In genomic region chr11:118434553-118435232, GRCh38 we compare ENCODE assay signal across 1 cellular context.
TF ChIP-seq lines count a peak whose summit lies in the region.

No MANE protein-coding gene starts in this region.

TF ChIP-seq in HEK293, 187 proteins besides CTCF, POLR2A, EP300 and RAD21 (continued from another document):
- no peak for TF ChIP-seq ZNF704 (tag by site-specific recombination; IDR thresholded peaks at IDR 0.05)
- TF ChIP-seq, protein P1, sequence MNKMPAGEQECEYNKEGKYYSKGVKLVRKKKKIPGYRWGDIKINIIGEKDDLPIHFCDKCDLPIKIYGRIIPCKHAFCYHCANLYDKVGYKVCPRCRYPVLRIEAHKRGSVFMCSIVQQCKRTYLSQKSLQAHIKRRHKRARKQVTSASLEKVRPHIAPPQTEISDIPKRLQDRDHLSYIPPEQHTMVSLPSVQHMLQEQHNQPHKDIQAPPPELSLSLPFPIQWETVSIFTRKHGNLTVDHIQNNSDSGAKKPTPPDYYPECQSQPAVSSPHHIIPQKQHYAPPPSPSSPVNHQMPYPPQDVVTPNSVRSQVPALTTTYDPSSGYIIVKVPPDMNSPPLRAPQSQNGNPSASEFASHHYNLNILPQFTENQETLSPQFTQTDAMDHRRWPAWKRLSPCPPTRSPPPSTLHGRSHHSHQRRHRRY (tag by site-specific recombination; IDR thresholded peaks at IDR 0.05), result no peak
- no peak for TF ChIP-seq ZNF510 (tag by site-specific recombination; IDR thresholded peaks at IDR 0.05; ENCODE audit: insufficient replicate concordance)
- no peak for TF ChIP-seq GLI4 (tag by site-specific recombination; IDR thresholded peaks at IDR 0.05)
- no peak for TF ChIP-seq ZBTB17 (tag by site-specific recombination; IDR thresholded peaks at IDR 0.05)
- TF ChIP-seq ZNF776 (tag by site-specific recombination; IDR thresholded peaks at IDR 0.05; ENCODE audit: borderline replicate concordance), result no peak
- TF ChIP-seq ZNF391 (tag by site-specific recombination; IDR thresholded peaks at IDR 0.05; ENCODE audit: borderline replicate concordance, low read depth), result no peak
- no peak for TF ChIP-seq ZNF830 (tag by site-specific recombination; IDR thresholded peaks at IDR 0.05; ENCODE audit: low read depth)
- no peak for TF ChIP-seq ZNF266 (tag by site-specific recombination; IDR thresholded peaks at IDR 0.05; ENCODE audit: low read depth)
- TF ChIP-seq MEIS1 (CRISPR knock-in tag; IDR thresholded peaks at IDR 0.05; ENCODE audit: borderline replicate concordance), result no peak
- TF ChIP-seq ZNF600 (tag by site-specific recombination; IDR thresholded peaks at IDR 0.05), result peak; percentile 47; the same call in 1 of the 2 replicates
- no peak for TF ChIP-seq ZNF610 (tag by site-specific recombination; IDR thresholded peaks at IDR 0.05; ENCODE audit: borderline replicate concordance)
- TF ChIP-seq, protein P2, sequence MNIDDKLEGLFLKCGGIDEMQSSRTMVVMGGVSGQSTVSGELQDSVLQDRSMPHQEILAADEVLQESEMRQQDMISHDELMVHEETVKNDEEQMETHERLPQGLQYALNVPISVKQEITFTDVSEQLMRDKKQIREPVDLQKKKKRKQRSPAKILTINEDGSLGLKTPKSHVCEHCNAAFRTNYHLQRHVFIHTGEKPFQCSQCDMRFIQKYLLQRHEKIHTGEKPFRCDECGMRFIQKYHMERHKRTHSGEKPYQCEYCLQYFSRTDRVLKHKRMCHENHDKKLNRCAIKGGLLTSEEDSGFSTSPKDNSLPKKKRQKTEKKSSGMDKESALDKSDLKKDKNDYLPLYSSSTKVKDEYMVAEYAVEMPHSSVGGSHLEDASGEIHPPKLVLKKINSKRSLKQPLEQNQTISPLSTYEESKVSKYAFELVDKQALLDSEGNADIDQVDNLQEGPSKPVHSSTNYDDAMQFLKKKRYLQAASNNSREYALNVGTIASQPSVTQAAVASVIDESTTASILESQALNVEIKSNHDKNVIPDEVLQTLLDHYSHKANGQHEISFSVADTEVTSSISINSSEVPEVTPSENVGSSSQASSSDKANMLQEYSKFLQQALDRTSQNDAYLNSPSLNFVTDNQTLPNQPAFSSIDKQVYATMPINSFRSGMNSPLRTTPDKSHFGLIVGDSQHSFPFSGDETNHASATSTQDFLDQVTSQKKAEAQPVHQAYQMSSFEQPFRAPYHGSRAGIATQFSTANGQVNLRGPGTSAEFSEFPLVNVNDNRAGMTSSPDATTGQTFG (tag by site-specific recombination; IDR thresholded peaks at IDR 0.05; ENCODE audit: borderline replicate concordance), result no peak
- TF ChIP-seq ZNF169 (tag by site-specific recombination; IDR thresholded peaks at IDR 0.05), result no peak
- peak; percentile 50; the same call in 1 of the 2 replicates for TF ChIP-seq GLIS2 (tag by site-specific recombination; IDR thresholded peaks at IDR 0.05)
- TF ChIP-seq YY2 (tag by site-specific recombination; IDR thresholded peaks at IDR 0.05), result no peak
- no peak for TF ChIP-seq ZNF707 (tag by site-specific recombination; IDR thresholded peaks at IDR 0.05)
- no peak for TF ChIP-seq ZNF174 (tag by site-specific recombination; IDR thresholded peaks at IDR 0.05)
- peak; percentile 83 for TF ChIP-seq PRDM10 (tag by site-specific recombination; IDR thresholded peaks at IDR 0.05)
- peak; percentile 89; the same call in 1 of the 2 replicates for TF ChIP-seq ZBTB20 (tag by site-specific recombination; IDR thresholded peaks at IDR 0.05)
- no peak for TF ChIP-seq BCL11A (tag by site-specific recombination; IDR thresholded peaks at IDR 0.05; ENCODE audit: low read depth)
- peak; percentile 77 for TF ChIP-seq ZNF335 (tag by site-specific recombination; conservative IDR thresholded peaks at IDR 0.05)
- TF ChIP-seq GLIS1 (tag by site-specific recombination; IDR thresholded peaks at IDR 0.05), result peak; percentile 19; the same call in 1 of the 2 replicates
- TF ChIP-seq ZNF549 (tag by site-specific recombination; IDR thresholded peaks at IDR 0.05), result peak; percentile 66; the same call in 1 of the 2 replicates
- TF ChIP-seq ZBTB26 (tag by site-specific recombination; optimal IDR thresholded peaks at IDR 0.05), result no peak
